Comparison of ENCODE assay signal across 13 cellular contexts in the genomic region with DNA sequence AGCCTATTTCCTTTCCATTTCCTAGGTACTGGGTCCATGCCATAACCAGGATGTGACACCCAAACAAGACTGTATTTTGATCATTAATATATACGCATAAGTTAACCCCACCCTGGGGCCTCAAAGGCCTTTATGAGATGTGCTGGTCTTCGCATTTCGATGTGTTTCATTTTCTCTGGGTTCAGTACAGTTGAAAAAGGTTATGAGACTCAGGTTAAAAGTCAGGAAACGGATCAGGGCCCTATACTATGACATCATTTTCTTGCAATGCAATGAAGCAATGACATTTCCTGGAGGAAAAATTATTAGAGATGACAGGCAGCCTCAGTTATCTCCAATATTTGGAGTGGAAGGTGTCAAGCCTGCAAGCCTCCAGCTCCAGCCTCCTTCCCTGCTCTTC. TPM values are rescaled to one million over a fixed set of nuclear protein-coding genes. Genes with fewer than 3 reads are reported as not detected.
DNase-seq lines count a peak whose midpoint lies in the region; ATAC-seq and TF ChIP-seq lines count a peak whose summit lies in the region.
"Had no signal": no experiment of that assay in that cellular context is flagged by ENCODE, and none has a peak within 500 bp of the region (broad histone marks: within the 10 kb centered on the region; RNA-seq: fewer than 3 reads in every experiment).

No MANE protein-coding gene starts in this region.

- H3K36me3 ChIP-seq in sigmoid colon, result no peaks in the 10 kb centered on the region
- H3K36me3 ChIP-seq: neutrophil had no signal

- peak; percentile 10; the same call in 2 of the 3 replicates for ATAC-seq in SK-N-SH treated with all-trans-retinoic acid at 6 μM for 48 hours
- no peak for ATAC-seq in GM19397 (IDR thresholded peaks at IDR 0.05; ENCODE audit: unreplicated experiment)

- WGBS in sigmoid colon, 2 donors, result 84 to 86% methylated on average over 4 of the region's 4 CpGs

- H3K9me3 ChIP-seq in sigmoid colon, result no peaks in the 10 kb centered on the region
- H3K9me3 ChIP-seq: neutrophil had no signal

- no peak for TF ChIP-seq POLR2A in sigmoid colon (IDR thresholded peaks at IDR 0.05)

- DNase-seq in ELR (ENCODE audit: low read depth), result peak; percentile 74
- peak; percentile 57 for DNase-seq in fibroblast of villous mesenchyme (ENCODE audit: low read depth)
- no peak for DNase-seq in sigmoid colon
- no peak for DNase-seq in T-helper 9 cell
- no peak for DNase-seq in posterior vena cava (ENCODE audit: low spot score)
- DNase-seq in NCI-H524 treated with DMSO at 0.1 percent for 48 hours (lab: John Stamatoyannopoulos, UW), result no peak
- DNase-seq: CD4-positive, alpha-beta memory T cell; NCI-H524 had no signal

- H3K27ac ChIP-seq in sigmoid colon, result peak overlapping the region; percentile 25 to 75 (median 68)
- H3K27ac ChIP-seq: neutrophil had no signal

- intact Hi-C loops in sigmoid colon (cut with DNase I), result no loop called here
- intact Hi-C loops in posterior vena cava (cut with DNase I), result no loop called here

- peaks cover 0 to 58% (median 53%) of the 10 kb centered on the region in 4 donors for H3K4me1 ChIP-seq in sigmoid colon

- H3K4me3 ChIP-seq in fibroblast of villous mesenchyme (ENCODE audit: low read depth, low read length) (no peak overlapping the region), sigmoid colon (no peak overlapping the region)

- no peaks in the 10 kb centered on the region for H3K27me3 ChIP-seq in sigmoid colon
- H3K27me3 ChIP-seq: neutrophil had no signal

- TF ChIP-seq CTCF in fibroblast of villous mesenchyme (IDR thresholded peaks at IDR 0.05; ENCODE audit: insufficient read depth, low read depth, low read length), result no peak
- TF ChIP-seq CTCF in sigmoid colon (IDR thresholded peaks at IDR 0.05), result no peak

- no peak for TF ChIP-seq EP300 in sigmoid colon (IDR thresholded peaks at IDR 0.05)

TF ChIP-seq in SK-N-SH treated with all-trans-retinoic acid at 6 μM for 48 hours, 23 proteins besides CTCF, POLR2A, EP300 and RAD21:
- TF ChIP-seq ZNF8 (CRISPR knock-in tag; IDR thresholded peaks at IDR 0.05) (no peak; the same call in 1 of the 2 replicates), ZNF70 (CRISPR knock-in tag; IDR thresholded peaks at IDR 0.05) (no peak), BACH2 (CRISPR knock-in tag; IDR thresholded peaks at IDR 0.05; ENCODE audit: borderline replicate concordance) (no peak), ESRRG (CRISPR knock-in tag; IDR thresholded peaks at IDR 0.05) (no peak), GLIS3 (CRISPR knock-in tag; IDR thresholded peaks at IDR 0.05) (no peak), CSDC2 (CRISPR knock-in tag; IDR thresholded peaks at IDR 0.05) (no peak), RARB (CRISPR knock-in tag; IDR thresholded peaks at IDR 0.05) (no peak), ARNTL (CRISPR knock-in tag; IDR thresholded peaks at IDR 0.05; ENCODE audit: borderline replicate concordance, low read depth) (no peak), TCF4 (CRISPR knock-in tag; IDR thresholded peaks at IDR 0.05; ENCODE audit: borderline replicate concordance) (no peak), ZC3H10 (CRISPR knock-in tag; IDR thresholded peaks at IDR 0.05) (no peak), SNAI2 (CRISPR knock-in tag; IDR thresholded peaks at IDR 0.05) (no peak), ISL1 (CRISPR knock-in tag; IDR thresholded peaks at IDR 0.05) (no peak), PPARA (CRISPR knock-in tag; IDR thresholded peaks at IDR 0.05; ENCODE audit: borderline replicate concordance) (no peak), OSR1 (CRISPR knock-in tag; IDR thresholded peaks at IDR 0.05) (no peak), ZFP3 (CRISPR knock-in tag; IDR thresholded peaks at IDR 0.05) (no peak)
- TF ChIP-seq, protein P1, sequence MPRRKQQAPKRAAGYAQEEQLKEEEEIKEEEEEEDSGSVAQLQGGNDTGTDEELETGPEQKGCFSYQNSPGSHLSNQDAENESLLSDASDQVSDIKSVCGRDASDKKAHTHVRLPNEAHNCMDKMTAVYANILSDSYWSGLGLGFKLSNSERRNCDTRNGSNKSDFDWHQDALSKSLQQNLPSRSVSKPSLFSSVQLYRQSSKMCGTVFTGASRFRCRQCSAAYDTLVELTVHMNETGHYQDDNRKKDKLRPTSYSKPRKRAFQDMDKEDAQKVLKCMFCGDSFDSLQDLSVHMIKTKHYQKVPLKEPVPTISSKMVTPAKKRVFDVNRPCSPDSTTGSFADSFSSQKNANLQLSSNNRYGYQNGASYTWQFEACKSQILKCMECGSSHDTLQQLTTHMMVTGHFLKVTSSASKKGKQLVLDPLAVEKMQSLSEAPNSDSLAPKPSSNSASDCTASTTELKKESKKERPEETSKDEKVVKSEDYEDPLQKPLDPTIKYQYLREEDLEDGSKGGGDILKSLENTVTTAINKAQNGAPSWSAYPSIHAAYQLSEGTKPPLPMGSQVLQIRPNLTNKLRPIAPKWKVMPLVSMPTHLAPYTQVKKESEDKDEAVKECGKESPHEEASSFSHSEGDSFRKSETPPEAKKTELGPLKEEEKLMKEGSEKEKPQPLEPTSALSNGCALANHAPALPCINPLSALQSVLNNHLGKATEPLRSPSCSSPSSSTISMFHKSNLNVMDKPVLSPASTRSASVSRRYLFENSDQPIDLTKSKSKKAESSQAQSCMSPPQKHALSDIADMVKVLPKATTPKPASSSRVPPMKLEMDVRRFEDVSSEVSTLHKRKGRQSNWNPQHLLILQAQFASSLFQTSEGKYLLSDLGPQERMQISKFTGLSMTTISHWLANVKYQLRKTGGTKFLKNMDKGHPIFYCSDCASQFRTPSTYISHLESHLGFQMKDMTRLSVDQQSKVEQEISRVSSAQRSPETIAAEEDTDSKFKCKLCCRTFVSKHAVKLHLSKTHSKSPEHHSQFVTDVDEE (CRISPR knock-in tag; IDR thresholded peaks at IDR 0.05), result no peak
- TF ChIP-seq, protein P2, sequence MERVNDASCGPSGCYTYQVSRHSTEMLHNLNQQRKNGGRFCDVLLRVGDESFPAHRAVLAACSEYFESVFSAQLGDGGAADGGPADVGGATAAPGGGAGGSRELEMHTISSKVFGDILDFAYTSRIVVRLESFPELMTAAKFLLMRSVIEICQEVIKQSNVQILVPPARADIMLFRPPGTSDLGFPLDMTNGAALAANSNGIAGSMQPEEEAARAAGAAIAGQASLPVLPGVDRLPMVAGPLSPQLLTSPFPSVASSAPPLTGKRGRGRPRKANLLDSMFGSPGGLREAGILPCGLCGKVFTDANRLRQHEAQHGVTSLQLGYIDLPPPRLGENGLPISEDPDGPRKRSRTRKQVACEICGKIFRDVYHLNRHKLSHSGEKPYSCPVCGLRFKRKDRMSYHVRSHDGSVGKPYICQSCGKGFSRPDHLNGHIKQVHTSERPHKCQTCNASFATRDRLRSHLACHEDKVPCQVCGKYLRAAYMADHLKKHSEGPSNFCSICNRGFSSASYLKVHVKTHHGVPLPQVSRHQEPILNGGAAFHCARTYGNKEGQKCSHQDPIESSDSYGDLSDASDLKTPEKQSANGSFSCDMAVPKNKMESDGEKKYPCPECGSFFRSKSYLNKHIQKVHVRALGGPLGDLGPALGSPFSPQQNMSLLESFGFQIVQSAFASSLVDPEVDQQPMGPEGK (CRISPR knock-in tag; IDR thresholded peaks at IDR 0.05; ENCODE audit: borderline replicate concordance), result no peak
- TF ChIP-seq, protein P3, sequence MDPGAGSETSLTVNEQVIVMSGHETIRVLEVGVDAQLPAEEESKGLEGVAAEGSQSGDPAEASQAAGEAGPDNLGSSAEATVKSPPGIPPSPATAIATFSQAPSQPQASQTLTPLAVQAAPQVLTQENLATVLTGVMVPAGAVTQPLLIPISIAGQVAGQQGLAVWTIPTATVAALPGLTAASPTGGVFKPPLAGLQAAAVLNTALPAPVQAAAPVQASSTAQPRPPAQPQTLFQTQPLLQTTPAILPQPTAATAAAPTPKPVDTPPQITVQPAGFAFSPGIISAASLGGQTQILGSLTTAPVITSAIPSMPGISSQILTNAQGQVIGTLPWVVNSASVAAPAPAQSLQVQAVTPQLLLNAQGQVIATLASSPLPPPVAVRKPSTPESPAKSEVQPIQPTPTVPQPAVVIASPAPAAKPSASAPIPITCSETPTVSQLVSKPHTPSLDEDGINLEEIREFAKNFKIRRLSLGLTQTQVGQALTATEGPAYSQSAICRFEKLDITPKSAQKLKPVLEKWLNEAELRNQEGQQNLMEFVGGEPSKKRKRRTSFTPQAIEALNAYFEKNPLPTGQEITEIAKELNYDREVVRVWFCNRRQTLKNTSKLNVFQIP (CRISPR knock-in tag; IDR thresholded peaks at IDR 0.05; ENCODE audit: borderline replicate concordance, low read depth), result no peak
- TF ChIP-seq, protein P4, sequence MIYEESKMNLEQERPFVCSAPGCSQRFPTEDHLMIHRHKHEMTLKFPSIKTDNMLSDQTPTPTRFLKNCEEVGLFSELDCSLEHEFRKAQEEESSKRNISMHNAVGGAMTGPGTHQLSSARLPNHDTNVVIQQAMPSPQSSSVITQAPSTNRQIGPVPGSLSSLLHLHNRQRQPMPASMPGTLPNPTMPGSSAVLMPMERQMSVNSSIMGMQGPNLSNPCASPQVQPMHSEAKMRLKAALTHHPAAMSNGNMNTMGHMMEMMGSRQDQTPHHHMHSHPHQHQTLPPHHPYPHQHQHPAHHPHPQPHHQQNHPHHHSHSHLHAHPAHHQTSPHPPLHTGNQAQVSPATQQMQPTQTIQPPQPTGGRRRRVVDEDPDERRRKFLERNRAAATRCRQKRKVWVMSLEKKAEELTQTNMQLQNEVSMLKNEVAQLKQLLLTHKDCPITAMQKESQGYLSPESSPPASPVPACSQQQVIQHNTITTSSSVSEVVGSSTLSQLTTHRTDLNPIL (CRISPR knock-in tag; IDR thresholded peaks at IDR 0.05; ENCODE audit: low read depth), result no peak

RNA-seq across cellular contexts. Expression of a gene that starts 31.7 kb away (rescaled TPM):
- total RNA-seq in fibroblast of villous mesenchyme, result not detected in 2 replicates
- total RNA-seq in sigmoid colon, result not detected
- not detected for polyA plus RNA-seq in sigmoid colon
- total RNA-seq in posterior vena cava, result not detected
- total RNA-seq: CD4-positive, alpha-beta memory T cell; LHCN-M2; T-helper 2 cell treated with Interferon-gamma antibody and Interleukin-4, amounts not matched to agents 100 ng/mL and 5 ng/mL, for 36 hours had no signal
- polyA plus RNA-seq: CD4-positive, alpha-beta memory T cell had no signal

Comparison
In these comparisons a context has a peak if more than half of its experiments do, and no peak if none do; other contexts are left out.
1. DNase-seq: peak in ELR (single experiment) and fibroblast of villous mesenchyme (single experiment); none in sigmoid colon (single experiment), T-helper 9 cell (single experiment), posterior vena cava (single experiment) and NCI-H524 treated with DMSO at 0.1 percent for 48 hours (single experiment).